Comparison of ENCODE assay signal across 35 cellular contexts in the genomic region with DNA sequence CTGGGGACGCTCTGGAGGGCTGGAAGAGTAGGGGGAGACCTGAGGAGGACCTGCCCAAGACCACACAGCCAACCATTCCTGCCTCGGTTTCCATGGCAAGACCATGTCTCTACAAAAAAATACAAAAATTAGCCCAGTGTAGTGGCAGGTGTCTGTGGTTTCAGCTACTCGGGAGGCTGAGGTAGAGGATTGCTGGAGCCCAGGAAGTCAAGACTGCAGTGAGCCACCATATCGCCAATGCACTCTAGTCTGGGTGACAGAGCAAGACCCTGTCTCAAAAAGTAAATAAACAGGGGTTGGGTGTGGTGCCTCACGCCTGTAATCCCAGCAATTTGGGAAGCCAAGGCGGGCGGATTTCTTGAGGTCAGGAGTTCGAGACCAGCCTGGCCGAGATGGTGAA.
"Had no signal": no experiment of that assay in that cellular context is flagged by ENCODE, and none has a peak within 500 bp of the region (broad histone marks: within the 10 kb centered on the region; RNA-seq: fewer than 3 reads in every experiment).

No MANE protein-coding gene starts in this region.

- H3K36me3 Mint-ChIP-seq: activated CD8-positive, alpha-beta memory T cell treated with anti-CD3 and anti-CD28 coated beads, Interleukin-2, amount 10 ng/mL, durations not matched to agents 7 days and 5 days; activated naive CD4-positive, alpha-beta T cell treated with anti-CD3 and anti-CD28 coated beads, Interleukin-2, amount 50 U/mL, for 72 hours; naive thymus-derived CD4-positive, alpha-beta T cell had no signal

- H3K27ac Mint-ChIP-seq: activated CD4-positive, alpha-beta T cell treated with anti-CD3 and anti-CD28 coated beads for 36 hours; activated CD8-positive, alpha-beta memory T cell treated with anti-CD3 and anti-CD28 coated beads, Interleukin-2, amount 10 ng/mL, durations not matched to agents 7 days and 5 days; activated CD8-positive, alpha-beta T cell treated with anti-CD3 and anti-CD28 coated beads, Interleukin-2, amount 10 ng/mL, durations not matched to agents 7 days and 5 days; activated naive CD4-positive, alpha-beta T cell treated with anti-CD3 and anti-CD28 coated beads, Interleukin-2, amount 50 U/mL, for 72 hours; activated T-cell treated with anti-CD3 and anti-CD28 coated beads, Interleukin-2, amount 50 U/mL, for 72 hours; brain; naive thymus-derived CD4-positive, alpha-beta T cell; neural progenitor cell; stimulated activated naive B cell treated with anti-CD40 and anti-IgM and Interleukin-4, amounts not matched to agents 10 μg/mL and 1 μg/mL and 100 μg/mL, for 72 hours; T-helper 2 cell treated with Interferon-gamma antibody and Interleukin-4, amounts not matched to agents 5 μg/mL and 100 μg/mL, for 36 hours had no signal

- ATAC-seq: activated CD4-positive, alpha-beta T cell treated with anti-CD3 and anti-CD28 coated beads for 36 hours; activated CD8-positive, alpha-beta memory T cell treated with anti-CD3 and anti-CD28 coated beads, Interleukin-2, amount 10 ng/mL, durations not matched to agents 7 days and 5 days; activated CD8-positive, alpha-beta T cell treated with anti-CD3 and anti-CD28 coated beads, Interleukin-2, amount 10 ng/mL, durations not matched to agents 7 days and 5 days; activated naive CD4-positive, alpha-beta T cell treated with anti-CD3 and anti-CD28 coated beads, Interleukin-2, amount 50 U/mL, for 72 hours; activated T-cell treated with anti-CD3 and anti-CD28 coated beads, Interleukin-2, amount 50 U/mL, for 72 hours; left colon; naive thymus-derived CD4-positive, alpha-beta T cell; psoas muscle; stimulated activated naive B cell treated with anti-CD40 and anti-IgM and Interleukin-4, amounts not matched to agents 10 μg/mL and 1 μg/mL and 100 μg/mL, for 72 hours had no signal

- H3K27me3 ChIP-seq: adrenal gland, ascending aorta, cardiac muscle cell, colonic mucosa, neural progenitor cell, sigmoid colon, stomach, tibial artery had no signal

- H3K9me3 ChIP-seq: adrenal gland, ascending aorta, colonic mucosa, psoas muscle, sigmoid colon, stomach, tibial artery had no signal

- H3K27ac ChIP-seq: adrenal gland, ascending aorta, cardiac muscle cell, colonic mucosa, neural progenitor cell, parathyroid adenoma, psoas muscle, sigmoid colon, stomach, tibial artery had no signal

- H3K36me3 ChIP-seq: cardiac muscle cell, colonic mucosa, neural progenitor cell had no signal

- H2AFZ ChIP-seq: neural progenitor cell, parathyroid adenoma had no signal

- H3K4me1 ChIP-seq: adrenal gland, ascending aorta, colonic mucosa, neural progenitor cell, parathyroid adenoma, sigmoid colon, stomach, tibial artery had no signal

- H3K4me3 Mint-ChIP-seq: activated CD4-positive, alpha-beta T cell treated with anti-CD3 and anti-CD28 coated beads for 36 hours; activated CD8-positive, alpha-beta memory T cell treated with anti-CD3 and anti-CD28 coated beads, Interleukin-2, amount 10 ng/mL, durations not matched to agents 7 days and 5 days; activated T-cell treated with anti-CD3 and anti-CD28 coated beads, Interleukin-2, amount 50 U/mL, for 72 hours; brain; neural progenitor cell; stimulated activated naive B cell treated with anti-CD40 and anti-IgM and Interleukin-4, amounts not matched to agents 10 μg/mL and 1 μg/mL and 100 μg/mL, for 72 hours; T-helper 2 cell treated with Interferon-gamma antibody and Interleukin-4, amounts not matched to agents 5 μg/mL and 100 μg/mL, for 36 hours had no signal

- H3K9ac ChIP-seq: neural progenitor cell, parathyroid adenoma had no signal

- DNase-seq: activated CD4-positive, alpha-beta T cell treated with anti-CD3 and anti-CD28 coated beads for 36 hours; activated CD4-positive, CD25-positive, alpha-beta regulatory T cell; activated CD8-positive, alpha-beta T cell treated with anti-CD3 and anti-CD28 coated beads, Interleukin-2, amount 10 ng/mL, durations not matched to agents 7 days and 5 days; activated naive CD4-positive, alpha-beta T cell; activated T-cell treated with anti-CD3 and anti-CD28 coated beads, Interleukin-2, amount 50 U/mL, for 72 hours; adrenal gland; cerebellar nuclear complex; colonic mucosa; effector CD8-positive, alpha-beta T cell; foreskin fibroblast; head of caudate nucleus; hippocampal formation; kidney; left colon; mammary epithelial cell; midbrain; naive thymus-derived CD4-positive, alpha-beta T cell; occipital lobe; psoas muscle; sigmoid colon; small intestine; stimulated activated CD4-positive, alpha-beta T cell treated with anti-CD3 and anti-CD28 coated beads, Interleukin-4, amount 100 ng/mL, for 4 hours; stimulated activated CD8-positive, alpha-beta memory T cell treated with anti-CD3 and anti-CD28 coated beads, Interleukin-4, amount 100 ng/mL, for 48 hours; stimulated activated naive B cell treated with anti-CD40 and anti-IgM and Interleukin-4, amounts not matched to agents 10 μg/mL and 1 μg/mL and 100 μg/mL, for 72 hours; stomach; T-helper 1 cell; tibial artery had no signal

- H3K4me3 ChIP-seq: adrenal gland, ascending aorta, cardiac muscle cell, colonic mucosa, neural progenitor cell, psoas muscle, sigmoid colon, stomach, tibial artery had no signal

- H3K27me3 Mint-ChIP-seq: activated CD4-positive, alpha-beta T cell treated with anti-CD3 and anti-CD28 coated beads for 36 hours; activated CD8-positive, alpha-beta memory T cell treated with anti-CD3 and anti-CD28 coated beads, Interleukin-2, amount 10 ng/mL, durations not matched to agents 7 days and 5 days; brain; naive thymus-derived CD4-positive, alpha-beta T cell; stimulated activated naive B cell treated with anti-CD40 and anti-IgM and Interleukin-4, amounts not matched to agents 10 μg/mL and 1 μg/mL and 100 μg/mL, for 72 hours had no signal

- H3K4me1 Mint-ChIP-seq: activated CD4-positive, alpha-beta T cell treated with anti-CD3 and anti-CD28 coated beads for 36 hours; neural progenitor cell had no signal

- H3K4me2 ChIP-seq: neural progenitor cell had no signal

- H3K9me3 Mint-ChIP-seq: activated naive CD4-positive, alpha-beta T cell treated with anti-CD3 and anti-CD28 coated beads, Interleukin-2, amount 50 U/mL, for 72 hours; activated T-cell treated with anti-CD3 and anti-CD28 coated beads, Interleukin-2, amount 50 U/mL, for 72 hours; brain; naive thymus-derived CD4-positive, alpha-beta T cell; neural progenitor cell; stimulated activated naive B cell treated with anti-CD40 and anti-IgM and Interleukin-4, amounts not matched to agents 10 μg/mL and 1 μg/mL and 100 μg/mL, for 72 hours; T-helper 2 cell treated with Interferon-gamma antibody and Interleukin-4, amounts not matched to agents 5 μg/mL and 100 μg/mL, for 36 hours had no signal
